Comparison of ENCODE assay signal across 1 cellular context in the genomic region with DNA sequence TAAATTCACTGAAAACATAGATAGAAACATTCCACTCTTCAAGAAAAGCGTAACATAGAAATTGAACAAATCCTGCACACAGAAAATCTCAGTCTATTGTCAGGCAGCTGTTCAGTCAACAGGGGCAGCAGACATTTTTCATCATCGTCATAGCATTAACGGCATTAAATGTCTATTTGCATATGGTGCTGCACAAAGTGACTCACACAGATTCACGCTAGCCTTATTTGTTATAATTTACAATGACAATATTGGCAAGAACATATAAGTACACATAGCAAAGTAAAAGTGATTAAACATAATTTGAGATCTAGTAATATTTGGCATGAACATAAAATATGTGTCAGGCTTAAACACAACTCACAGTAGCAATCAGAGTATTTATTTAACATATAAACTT.
TF ChIP-seq lines count a peak whose summit lies in the region.

No MANE protein-coding gene starts in this region.

TF ChIP-seq in IMR-90, 13 proteins besides CTCF, POLR2A, EP300 and RAD21 (continued from another document):
- TF ChIP-seq, protein P1, sequence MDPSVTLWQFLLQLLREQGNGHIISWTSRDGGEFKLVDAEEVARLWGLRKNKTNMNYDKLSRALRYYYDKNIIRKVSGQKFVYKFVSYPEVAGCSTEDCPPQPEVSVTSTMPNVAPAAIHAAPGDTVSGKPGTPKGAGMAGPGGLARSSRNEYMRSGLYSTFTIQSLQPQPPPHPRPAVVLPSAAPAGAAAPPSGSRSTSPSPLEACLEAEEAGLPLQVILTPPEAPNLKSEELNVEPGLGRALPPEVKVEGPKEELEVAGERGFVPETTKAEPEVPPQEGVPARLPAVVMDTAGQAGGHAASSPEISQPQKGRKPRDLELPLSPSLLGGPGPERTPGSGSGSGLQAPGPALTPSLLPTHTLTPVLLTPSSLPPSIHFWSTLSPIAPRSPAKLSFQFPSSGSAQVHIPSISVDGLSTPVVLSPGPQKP (IDR thresholded peaks at IDR 0.05; ENCODE audit: borderline replicate concordance, low read depth, low read length), result no peak
- TF ChIP-seq MAZ (IDR thresholded peaks at IDR 0.05; ENCODE audit: borderline replicate concordance, low read depth, low read length) (no peak), FOS (IDR thresholded peaks at IDR 0.05; ENCODE audit: low read depth, low read length) (no peak), BHLHE40 (IDR thresholded peaks at IDR 0.05; ENCODE audit: low read depth, low read length) (no peak), CEBPB (IDR thresholded peaks at IDR 0.05; ENCODE audit: low read depth, low read length) (no peak), SMC3 (IDR thresholded peaks at IDR 0.05; ENCODE audit: low read depth, low read length) (no peak), CHD1 (IDR thresholded peaks at IDR 0.05; ENCODE audit: low read depth, low read length) (no peak), RCOR1 (IDR thresholded peaks at IDR 0.05; ENCODE audit: insufficient replicate concordance, low read length) (no peak)
- TF ChIP-seq, protein P2, sequence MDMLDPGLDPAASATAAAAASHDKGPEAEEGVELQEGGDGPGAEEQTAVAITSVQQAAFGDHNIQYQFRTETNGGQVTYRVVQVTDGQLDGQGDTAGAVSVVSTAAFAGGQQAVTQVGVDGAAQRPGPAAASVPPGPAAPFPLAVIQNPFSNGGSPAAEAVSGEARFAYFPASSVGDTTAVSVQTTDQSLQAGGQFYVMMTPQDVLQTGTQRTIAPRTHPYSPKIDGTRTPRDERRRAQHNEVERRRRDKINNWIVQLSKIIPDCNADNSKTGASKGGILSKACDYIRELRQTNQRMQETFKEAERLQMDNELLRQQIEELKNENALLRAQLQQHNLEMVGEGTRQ (IDR thresholded peaks at IDR 0.05; ENCODE audit: low read depth, low read length), result no peak
